In the genomic region with DNA sequence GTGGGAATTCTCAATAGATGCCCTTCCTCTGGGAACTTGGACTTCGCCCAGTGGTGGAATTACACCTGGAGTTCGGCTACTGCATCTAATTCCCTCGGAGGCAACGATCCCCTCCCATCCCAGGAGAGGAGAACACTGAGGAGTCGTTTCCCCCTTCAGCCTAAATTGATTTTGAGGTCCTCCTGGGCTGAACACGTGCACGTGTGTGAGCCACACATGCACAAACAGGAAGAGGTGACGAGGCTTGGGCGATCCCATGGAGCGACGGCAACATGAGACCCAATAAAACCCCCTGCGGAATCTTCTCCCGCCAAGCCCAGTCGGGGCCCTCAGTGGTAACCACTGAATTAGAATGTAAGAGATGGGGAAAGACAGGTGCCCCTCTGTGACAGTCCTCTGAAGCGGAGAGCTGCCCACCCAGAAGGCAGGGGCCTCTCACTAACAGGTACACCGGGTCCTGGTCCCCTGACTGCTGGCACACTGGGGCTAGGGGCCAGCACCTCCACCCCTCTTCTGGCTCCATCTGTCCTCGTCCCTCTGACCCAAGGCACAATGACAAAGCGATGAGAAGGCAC, we compare ENCODE assay signal across 2 cellular contexts.
TF ChIP-seq lines count a peak whose summit lies in the region.

No MANE protein-coding gene starts in this region.

TF ChIP-seq in SK-N-SH, 30 proteins besides CTCF, POLR2A, EP300 and RAD21:
- no peak for TF ChIP-seq FOXJ3 (CRISPR knock-in tag; IDR thresholded peaks at IDR 0.05)
- no peak for TF ChIP-seq EZH2phosphoT487 (IDR thresholded peaks at IDR 0.05; ENCODE audit: borderline replicate concordance, low read depth)
- TF ChIP-seq RCOR1 (IDR thresholded peaks at IDR 0.05; ENCODE audit: low read length), result no peak
- TF ChIP-seq NFIC (IDR thresholded peaks at IDR 0.05; ENCODE audit: borderline replicate concordance), result no peak
- no peak for TF ChIP-seq USF1 (IDR thresholded peaks at IDR 0.05; ENCODE audit: borderline replicate concordance, low read depth)
- TF ChIP-seq, protein P1, sequence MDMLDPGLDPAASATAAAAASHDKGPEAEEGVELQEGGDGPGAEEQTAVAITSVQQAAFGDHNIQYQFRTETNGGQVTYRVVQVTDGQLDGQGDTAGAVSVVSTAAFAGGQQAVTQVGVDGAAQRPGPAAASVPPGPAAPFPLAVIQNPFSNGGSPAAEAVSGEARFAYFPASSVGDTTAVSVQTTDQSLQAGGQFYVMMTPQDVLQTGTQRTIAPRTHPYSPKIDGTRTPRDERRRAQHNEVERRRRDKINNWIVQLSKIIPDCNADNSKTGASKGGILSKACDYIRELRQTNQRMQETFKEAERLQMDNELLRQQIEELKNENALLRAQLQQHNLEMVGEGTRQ (IDR thresholded peaks at IDR 0.05; ENCODE audit: borderline replicate concordance, low read depth, low read length), result no peak
- TF ChIP-seq FOXM1 (IDR thresholded peaks at IDR 0.05; ENCODE audit: low read depth), result no peak
- TF ChIP-seq TAF1 (IDR thresholded peaks at IDR 0.05; ENCODE audit: borderline replicate concordance, low read depth, low read length), result no peak

TF ChIP-seq in SK-N-SH treated with all-trans-retinoic acid at 6 μM for 48 hours, 23 proteins besides CTCF, POLR2A, EP300 and RAD21:
- no peak for TF ChIP-seq ESRRG (CRISPR knock-in tag; IDR thresholded peaks at IDR 0.05)
- TF ChIP-seq PPARA (CRISPR knock-in tag; IDR thresholded peaks at IDR 0.05; ENCODE audit: borderline replicate concordance), result no peak
- TF ChIP-seq ZFP3 (CRISPR knock-in tag; IDR thresholded peaks at IDR 0.05), result no peak
- TF ChIP-seq TOX (CRISPR knock-in tag; IDR thresholded peaks at IDR 0.05; ENCODE audit: borderline replicate concordance), result no peak
- TF ChIP-seq TCF4 (CRISPR knock-in tag; IDR thresholded peaks at IDR 0.05; ENCODE audit: borderline replicate concordance), result no peak
- TF ChIP-seq ARNTL (CRISPR knock-in tag; IDR thresholded peaks at IDR 0.05; ENCODE audit: borderline replicate concordance, low read depth), result no peak
- TF ChIP-seq CSRNP3 (CRISPR knock-in tag; IDR thresholded peaks at IDR 0.05), result no peak
- TF ChIP-seq PATZ1 (CRISPR knock-in tag; IDR thresholded peaks at IDR 0.05; ENCODE audit: borderline replicate concordance), result no peak
- TF ChIP-seq ZNF8 (CRISPR knock-in tag; IDR thresholded peaks at IDR 0.05), result no peak
- TF ChIP-seq GLIS3 (CRISPR knock-in tag; IDR thresholded peaks at IDR 0.05), result no peak
- TF ChIP-seq, protein P2, sequence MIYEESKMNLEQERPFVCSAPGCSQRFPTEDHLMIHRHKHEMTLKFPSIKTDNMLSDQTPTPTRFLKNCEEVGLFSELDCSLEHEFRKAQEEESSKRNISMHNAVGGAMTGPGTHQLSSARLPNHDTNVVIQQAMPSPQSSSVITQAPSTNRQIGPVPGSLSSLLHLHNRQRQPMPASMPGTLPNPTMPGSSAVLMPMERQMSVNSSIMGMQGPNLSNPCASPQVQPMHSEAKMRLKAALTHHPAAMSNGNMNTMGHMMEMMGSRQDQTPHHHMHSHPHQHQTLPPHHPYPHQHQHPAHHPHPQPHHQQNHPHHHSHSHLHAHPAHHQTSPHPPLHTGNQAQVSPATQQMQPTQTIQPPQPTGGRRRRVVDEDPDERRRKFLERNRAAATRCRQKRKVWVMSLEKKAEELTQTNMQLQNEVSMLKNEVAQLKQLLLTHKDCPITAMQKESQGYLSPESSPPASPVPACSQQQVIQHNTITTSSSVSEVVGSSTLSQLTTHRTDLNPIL (CRISPR knock-in tag; IDR thresholded peaks at IDR 0.05; ENCODE audit: low read depth), result no peak
- no peak for TF ChIP-seq ZNF70 (CRISPR knock-in tag; IDR thresholded peaks at IDR 0.05)
- TF ChIP-seq ZC3H10 (CRISPR knock-in tag; IDR thresholded peaks at IDR 0.05), result no peak
- no peak for TF ChIP-seq SNAI2 (CRISPR knock-in tag; IDR thresholded peaks at IDR 0.05)
- TF ChIP-seq OSR1 (CRISPR knock-in tag; IDR thresholded peaks at IDR 0.05), result no peak
- no peak for TF ChIP-seq ISL1 (CRISPR knock-in tag; IDR thresholded peaks at IDR 0.05)
- TF ChIP-seq, protein P3, sequence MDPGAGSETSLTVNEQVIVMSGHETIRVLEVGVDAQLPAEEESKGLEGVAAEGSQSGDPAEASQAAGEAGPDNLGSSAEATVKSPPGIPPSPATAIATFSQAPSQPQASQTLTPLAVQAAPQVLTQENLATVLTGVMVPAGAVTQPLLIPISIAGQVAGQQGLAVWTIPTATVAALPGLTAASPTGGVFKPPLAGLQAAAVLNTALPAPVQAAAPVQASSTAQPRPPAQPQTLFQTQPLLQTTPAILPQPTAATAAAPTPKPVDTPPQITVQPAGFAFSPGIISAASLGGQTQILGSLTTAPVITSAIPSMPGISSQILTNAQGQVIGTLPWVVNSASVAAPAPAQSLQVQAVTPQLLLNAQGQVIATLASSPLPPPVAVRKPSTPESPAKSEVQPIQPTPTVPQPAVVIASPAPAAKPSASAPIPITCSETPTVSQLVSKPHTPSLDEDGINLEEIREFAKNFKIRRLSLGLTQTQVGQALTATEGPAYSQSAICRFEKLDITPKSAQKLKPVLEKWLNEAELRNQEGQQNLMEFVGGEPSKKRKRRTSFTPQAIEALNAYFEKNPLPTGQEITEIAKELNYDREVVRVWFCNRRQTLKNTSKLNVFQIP (CRISPR knock-in tag; IDR thresholded peaks at IDR 0.05; ENCODE audit: borderline replicate concordance, low read depth), result no peak
- TF ChIP-seq, protein P4, sequence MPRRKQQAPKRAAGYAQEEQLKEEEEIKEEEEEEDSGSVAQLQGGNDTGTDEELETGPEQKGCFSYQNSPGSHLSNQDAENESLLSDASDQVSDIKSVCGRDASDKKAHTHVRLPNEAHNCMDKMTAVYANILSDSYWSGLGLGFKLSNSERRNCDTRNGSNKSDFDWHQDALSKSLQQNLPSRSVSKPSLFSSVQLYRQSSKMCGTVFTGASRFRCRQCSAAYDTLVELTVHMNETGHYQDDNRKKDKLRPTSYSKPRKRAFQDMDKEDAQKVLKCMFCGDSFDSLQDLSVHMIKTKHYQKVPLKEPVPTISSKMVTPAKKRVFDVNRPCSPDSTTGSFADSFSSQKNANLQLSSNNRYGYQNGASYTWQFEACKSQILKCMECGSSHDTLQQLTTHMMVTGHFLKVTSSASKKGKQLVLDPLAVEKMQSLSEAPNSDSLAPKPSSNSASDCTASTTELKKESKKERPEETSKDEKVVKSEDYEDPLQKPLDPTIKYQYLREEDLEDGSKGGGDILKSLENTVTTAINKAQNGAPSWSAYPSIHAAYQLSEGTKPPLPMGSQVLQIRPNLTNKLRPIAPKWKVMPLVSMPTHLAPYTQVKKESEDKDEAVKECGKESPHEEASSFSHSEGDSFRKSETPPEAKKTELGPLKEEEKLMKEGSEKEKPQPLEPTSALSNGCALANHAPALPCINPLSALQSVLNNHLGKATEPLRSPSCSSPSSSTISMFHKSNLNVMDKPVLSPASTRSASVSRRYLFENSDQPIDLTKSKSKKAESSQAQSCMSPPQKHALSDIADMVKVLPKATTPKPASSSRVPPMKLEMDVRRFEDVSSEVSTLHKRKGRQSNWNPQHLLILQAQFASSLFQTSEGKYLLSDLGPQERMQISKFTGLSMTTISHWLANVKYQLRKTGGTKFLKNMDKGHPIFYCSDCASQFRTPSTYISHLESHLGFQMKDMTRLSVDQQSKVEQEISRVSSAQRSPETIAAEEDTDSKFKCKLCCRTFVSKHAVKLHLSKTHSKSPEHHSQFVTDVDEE (CRISPR knock-in tag; IDR thresholded peaks at IDR 0.05), result no peak
- TF ChIP-seq ZNF565 (CRISPR knock-in tag; conservative IDR thresholded peaks at IDR 0.05; ENCODE audit: low read depth), result no peak
- TF ChIP-seq RARB (CRISPR knock-in tag; IDR thresholded peaks at IDR 0.05), result no peak
